In the genomic region with DNA sequence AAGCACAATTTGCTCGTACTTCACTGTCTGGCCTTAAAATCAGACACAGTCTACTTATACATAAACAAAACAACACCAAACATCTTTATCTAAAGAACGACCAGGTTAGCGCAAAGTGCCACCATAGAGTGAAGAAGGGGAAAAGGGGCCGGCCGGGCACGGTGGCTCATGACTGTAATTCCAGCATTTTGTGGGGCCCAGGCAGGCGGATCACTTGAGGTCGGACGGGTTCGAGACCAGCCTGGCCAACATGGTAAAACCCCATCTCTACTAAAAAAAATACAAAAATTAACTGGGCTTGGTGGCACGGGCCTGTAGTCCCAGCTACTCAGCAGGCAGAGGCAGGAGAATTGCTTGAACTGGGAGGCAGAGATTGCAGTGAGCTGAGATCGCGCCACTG, we compare ENCODE assay signal across 17 cellular contexts.
DNase-seq lines count a peak whose midpoint lies in the region; ATAC-seq and TF ChIP-seq lines count a peak whose summit lies in the region.
"Had no signal": no experiment of that assay in that cellular context is flagged by ENCODE, and none has a peak within 500 bp of the region (broad histone marks: within the 10 kb centered on the region; RNA-seq: fewer than 3 reads in every experiment).

No MANE protein-coding gene starts in this region.

- H3K4me3 Mint-ChIP-seq in mesothelial cell of epicardium, result no peak overlapping the region
- H3K4me3 Mint-ChIP-seq in neural crest cell, result no peak overlapping the region
- no peak overlapping the region for H3K4me3 Mint-ChIP-seq in activated naive CD4-positive, alpha-beta T cell treated with anti-CD3 and anti-CD28 coated beads, Interleukin-2, amount 10 ng/mL, durations not matched to agents 7 days and 5 days
- H3K4me3 Mint-ChIP-seq: CD4-positive, alpha-beta T cell; CD8-positive, alpha-beta T cell had no signal

- DNase-seq in mesothelial cell of epicardium (ENCODE audit: low spot score in 2 of 2, unreplicated experiment in 2 of 2) (no peak), neural crest cell (ENCODE audit: low read depth, low spot score) (no peak), sciatic nerve (ENCODE audit: low spot score) (peak; percentile 36), iPS-NIHi7 (ENCODE audit: extremely low spot score) (no peak)
- no peak for DNase-seq in activated naive CD4-positive, alpha-beta T cell treated with anti-CD3 and anti-CD28 coated beads, Interleukin-2, amount 10 ng/mL, durations not matched to agents 7 days and 5 days
- DNase-seq: 8988T; ACHN; BE2C; Caco-2; Calu3; CD4-positive, alpha-beta T cell; CD8-positive, alpha-beta T cell; DMS79 treated with DMSO at 0.1 percent for 48 hours; GDM1 had no signal

- TF ChIP-seq CTCF in mesothelial cell of epicardium (IDR thresholded peaks at IDR 0.05; ENCODE audit: unreplicated experiment), result no peak
- no peak for TF ChIP-seq CTCF in neural crest cell (conservative IDR thresholded peaks at IDR 0.05)

- ATAC-seq in sciatic nerve (no peak), HG02981 (IDR thresholded peaks at IDR 0.05; ENCODE audit: unreplicated experiment) (no peak), GM21367 (IDR thresholded peaks at IDR 0.05; ENCODE audit: unreplicated experiment) (no peak)
- ATAC-seq: CD8-positive, alpha-beta T cell; GM12878 had no signal

- peaks cover 42% of the 10 kb centered on the region for H3K4me1 Mint-ChIP-seq in mesothelial cell of epicardium
- H3K4me1 Mint-ChIP-seq in neural crest cell, result peaks cover 22% of the 10 kb centered on the region
- no peaks in the 10 kb centered on the region for H3K4me1 Mint-ChIP-seq in activated naive CD4-positive, alpha-beta T cell treated with anti-CD3 and anti-CD28 coated beads, Interleukin-2, amount 10 ng/mL, durations not matched to agents 7 days and 5 days

- H3K36me3 Mint-ChIP-seq in mesothelial cell of epicardium (peaks cover 10% of the 10 kb centered on the region), neural crest cell (ENCODE audit: low read depth) (peaks cover 8% of the 10 kb centered on the region)
- H3K36me3 Mint-ChIP-seq in activated naive CD4-positive, alpha-beta T cell treated with anti-CD3 and anti-CD28 coated beads, Interleukin-2, amount 10 ng/mL, durations not matched to agents 7 days and 5 days, result peaks cover 4% of the 10 kb centered on the region

- CTCF ChIA-PET in activated naive CD4-positive, alpha-beta T cell treated with anti-CD3 and anti-CD28 coated beads, Interleukin-2, amount 10 ng/mL, durations not matched to agents 7 days and 5 days (lab: Charles Lee), result no interaction called here

- H3K9me3 Mint-ChIP-seq in mesothelial cell of epicardium (no peaks in the 10 kb centered on the region), neural crest cell (no peaks in the 10 kb centered on the region)
- peaks cover 2% of the 10 kb centered on the region for H3K9me3 Mint-ChIP-seq in activated naive CD4-positive, alpha-beta T cell treated with anti-CD3 and anti-CD28 coated beads, Interleukin-2, amount 10 ng/mL, durations not matched to agents 7 days and 5 days
- H3K9me3 Mint-ChIP-seq: CD4-positive, alpha-beta T cell; CD8-positive, alpha-beta T cell had no signal

- intact Hi-C loops in sciatic nerve (cut with DNase I), result no loop called here

- peak overlapping the region; percentile 22 for H3K27ac Mint-ChIP-seq in mesothelial cell of epicardium
- peak overlapping the region; percentile 19 for H3K27ac Mint-ChIP-seq in neural crest cell (ENCODE audit: unreplicated experiment)
- no peak overlapping the region for H3K27ac Mint-ChIP-seq in activated naive CD4-positive, alpha-beta T cell treated with anti-CD3 and anti-CD28 coated beads, Interleukin-2, amount 10 ng/mL, durations not matched to agents 7 days and 5 days
- H3K27ac Mint-ChIP-seq: CD4-positive, alpha-beta T cell; CD8-positive, alpha-beta T cell had no signal

- H3K27me3 Mint-ChIP-seq in mesothelial cell of epicardium (ENCODE audit: low read depth) (no peaks in the 10 kb centered on the region), neural crest cell (ENCODE audit: low read depth) (no peaks in the 10 kb centered on the region)
- H3K27me3 Mint-ChIP-seq in activated naive CD4-positive, alpha-beta T cell treated with anti-CD3 and anti-CD28 coated beads, Interleukin-2, amount 10 ng/mL, durations not matched to agents 7 days and 5 days, result no peaks in the 10 kb centered on the region
- H3K27me3 Mint-ChIP-seq: CD4-positive, alpha-beta T cell had no signal
